In the genomic region with DNA sequence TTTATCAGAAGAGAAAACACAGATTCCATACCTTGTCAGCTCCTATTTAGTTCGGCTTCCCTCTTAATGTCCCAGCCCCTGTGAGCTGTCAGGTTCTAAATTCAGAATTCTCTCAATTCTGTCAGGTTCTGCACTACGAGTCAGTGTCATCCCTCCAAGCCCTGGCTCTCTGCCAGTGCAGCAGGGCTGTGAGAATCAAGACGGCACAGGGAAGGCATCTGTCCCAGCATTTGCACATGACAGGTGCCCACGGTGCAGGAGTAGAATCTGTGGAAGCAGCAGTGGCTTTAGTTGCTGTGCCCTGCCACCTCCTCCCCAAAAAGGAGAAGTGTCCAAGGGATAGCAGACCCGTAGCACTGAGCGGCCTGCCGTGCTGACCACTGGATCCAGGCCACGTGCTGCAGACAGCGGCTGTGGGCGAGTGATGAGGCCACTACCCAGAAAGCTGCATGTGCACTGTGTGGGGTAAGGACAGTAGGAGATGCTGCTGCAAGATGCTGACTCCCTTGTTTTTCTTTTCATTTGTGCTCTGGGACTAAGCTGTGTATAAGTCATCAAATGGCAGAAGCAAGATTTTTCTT, we compare ENCODE assay signal across 18 cellular contexts. TPM values are rescaled to one million over a fixed set of nuclear protein-coding genes. Genes with fewer than 3 reads are reported as not detected.
DNase-seq lines count a peak whose midpoint lies in the region; ATAC-seq, FAIRE-seq and TF ChIP-seq lines count a peak whose summit lies in the region.
"Had no signal": no experiment of that assay in that cellular context is flagged by ENCODE, and none has a peak within 500 bp of the region (broad histone marks: within the 10 kb centered on the region; RNA-seq: fewer than 3 reads in every experiment).

No MANE protein-coding gene starts in this region.

- no peak overlapping the region for H3K27ac Mint-ChIP-seq in naive thymus-derived CD4-positive, alpha-beta T cell
- H3K27ac Mint-ChIP-seq: CD4-positive, alpha-beta memory T cell had no signal

- H3K9me3 ChIP-seq in K562 (replicated peaks; ENCODE audit: control insufficient read depth, insufficient read depth, low read depth, low read length), result no peaks in the 10 kb centered on the region
- H3K9me3 ChIP-seq in naive thymus-derived CD4-positive, alpha-beta T cell (ENCODE audit: control insufficient read depth in 2 of 3, low read length in 3 of 3), result peaks cover 0 to 3% (median 0%) of the 10 kb centered on the region in 3 experiments

- in situ Hi-C loops in K562 (cut with MboI), result no loop called here

- intact Hi-C loops in K562 (cut with micrococcal nuclease), result no loop called here
- intact Hi-C loops in naive thymus-derived CD4-positive, alpha-beta T cell (cut with micrococcal nuclease), result no loop called here

- FAIRE-seq in GM12892 (lab: Jason Lieb, UNC) (no peak), K562 (lab: Jason Lieb, UNC) (no peak)
- FAIRE-seq: GM12878 had no signal

- H3K9me1 ChIP-seq in K562 (ENCODE audit: control insufficient read depth, insufficient read depth, low read length), result no peaks in the 10 kb centered on the region

- H3K27ac ChIP-seq in K562 (ENCODE audit: extremely low read depth, low read depth, low read length), result no peak overlapping the region
- H3K27ac ChIP-seq in naive thymus-derived CD4-positive, alpha-beta T cell (ENCODE audit: low read depth, low read length), result no peak overlapping the region
- H3K27ac ChIP-seq in foreskin keratinocyte, result no peak overlapping the region
- H3K27ac ChIP-seq: 22Rv1, RWPE1, SJSA1 had no signal

- POLR2A ChIA-PET in K562 (lab: Yijun Ruan, JAX), result no interaction called here
- POLR2A ChIA-PET in naive thymus-derived CD4-positive, alpha-beta T cell (lab: Charles Lee), result no interaction called here

- no peaks in the 10 kb centered on the region for H3K27me3 Mint-ChIP-seq in naive thymus-derived CD4-positive, alpha-beta T cell
- H3K27me3 Mint-ChIP-seq: CD4-positive, alpha-beta memory T cell had no signal

- peaks cover 54% of the 10 kb centered on the region; the same call in 2 of the 3 replicates for H3K36me3 ChIP-seq in K562 (ENCODE audit: control insufficient read depth, insufficient read depth, low read length)
- H3K36me3 ChIP-seq in naive thymus-derived CD4-positive, alpha-beta T cell (ENCODE audit: control insufficient read depth in 2 of 3, insufficient read depth in 3 of 3, low read length in 3 of 3), result peaks cover 0 to 14% (median 0%) of the 10 kb centered on the region in 3 experiments

- WGBS in K562 (ENCODE audit: insufficient coverage, low coverage, missing lambda C conversion rate), result 71% methylated on average over 3 of the region's 10 CpGs

- H3K4me1 Mint-ChIP-seq in naive thymus-derived CD4-positive, alpha-beta T cell, result no peaks in the 10 kb centered on the region
- H3K4me1 Mint-ChIP-seq: CD4-positive, alpha-beta memory T cell had no signal

- no peaks in the 10 kb centered on the region for H3K79me2 ChIP-seq in K562 (ENCODE audit: control insufficient read depth, insufficient read depth, low read length)

- H3K4me3 ChIP-seq in K562, result no peak overlapping the region
- no peak overlapping the region for H3K4me3 ChIP-seq in naive thymus-derived CD4-positive, alpha-beta T cell (ENCODE audit: low read length)
- H3K4me3 ChIP-seq: GM12878, SJSA1 had no signal

- CTCF ChIA-PET in K562 (lab: Yijun Ruan, JAX; ENCODE audit: low intra/inter-chr PET ratio), result no interaction called here
- CTCF ChIA-PET in naive thymus-derived CD4-positive, alpha-beta T cell (lab: Charles Lee), result no interaction called here

- no peak overlapping the region for H3K9ac ChIP-seq in K562 (ENCODE audit: insufficient read depth in 1 of 2, low read depth in 2 of 2, low read length in 2 of 2)

- H3K4me2 ChIP-seq in K562 (ENCODE audit: insufficient read depth, low read length), result no peak overlapping the region

- H3K4me1 ChIP-seq in K562 (replicated peaks in 1 of 2; ENCODE audit: control insufficient read depth in 2 of 2, insufficient read depth in 2 of 2, low read length in 2 of 2) (no peaks in the 10 kb centered on the region; a peak in 1 of 5 replicates), foreskin keratinocyte (no peaks in the 10 kb centered on the region)
- no peaks in the 10 kb centered on the region for H3K4me1 ChIP-seq in naive thymus-derived CD4-positive, alpha-beta T cell (ENCODE audit: control insufficient read depth in 2 of 2, insufficient read depth in 2 of 2, low read length in 2 of 2)
- H3K4me1 ChIP-seq: SJSA1 had no signal

- no peak for TF ChIP-seq RAD21 in K562 (CRISPR knock-in tag; conservative IDR thresholded peaks at IDR 0.05 in 1 of 2, IDR thresholded peaks at IDR 0.05 in 1 of 2)

- peaks cover 15 to 62% (median 24%) of the 10 kb centered on the region in 5 donors for H3K36me3 Mint-ChIP-seq in naive thymus-derived CD4-positive, alpha-beta T cell

- H3K9me3 Mint-ChIP-seq in naive thymus-derived CD4-positive, alpha-beta T cell, result peaks cover 3 to 16% (median 12%) of the 10 kb centered on the region in 11 donors

- no peaks in the 10 kb centered on the region for H4K20me1 ChIP-seq in K562 (replicated peaks; ENCODE audit: control insufficient read depth, insufficient read depth, low read length)

- TF ChIP-seq EP300 in K562 (IDR thresholded peaks at IDR 0.05; ENCODE audit: low read length), result no peak

- ATAC-seq in K562 (no peak), GM18505 (IDR thresholded peaks at IDR 0.05; ENCODE audit: unreplicated experiment) (no peak), foreskin keratinocyte (no peak)
- no peak for ATAC-seq in naive thymus-derived CD4-positive, alpha-beta T cell
- ATAC-seq: GM12878 had no signal

- TF ChIP-seq POLR2A in GM12892 (IDR thresholded peaks at IDR 0.05; ENCODE audit: low read depth, low read length) (0 out of 2 replicates have a peak, but pooled peaks have one; percentile 17), K562 (conservative IDR thresholded peaks at IDR 0.05) (no peak), GM18505 (IDR thresholded peaks at IDR 0.05; ENCODE audit: borderline replicate concordance, extremely low read depth, insufficient read depth, insufficient read length) (no peak)

- no peaks in the 10 kb centered on the region for H3K27me3 ChIP-seq in K562 (ENCODE audit: control insufficient read depth in 2 of 2, insufficient read depth in 2 of 2, low read length in 2 of 2)
- no peaks in the 10 kb centered on the region for H3K27me3 ChIP-seq in naive thymus-derived CD4-positive, alpha-beta T cell (ENCODE audit: control insufficient read depth in 2 of 2, insufficient read depth in 2 of 2, low read length in 2 of 2)
- H3K27me3 ChIP-seq in foreskin keratinocyte, result no peaks in the 10 kb centered on the region
- H3K27me3 ChIP-seq: SJSA1 had no signal

- no peak overlapping the region for H3K4me3 Mint-ChIP-seq in naive thymus-derived CD4-positive, alpha-beta T cell
- H3K4me3 Mint-ChIP-seq: CD4-positive, alpha-beta memory T cell had no signal

- BruUV-seq in K562 (replicated peaks; lab: Mats Ljungman, UMichigan), result no TSS peak

- H2AFZ ChIP-seq in K562 (ENCODE audit: low read depth, low read length), result no peak overlapping the region

- DNase-seq in DMS 273 (lab: John Stamatoyannopoulos, UW; ENCODE audit: unreplicated experiment) (peak; percentile 66), DMS 273 treated with DMSO at 0.1 percent for 48 hours (lab: John Stamatoyannopoulos, UW) (no peak), GM12892 (ENCODE audit: insufficient read length) (no peak), K562 (ENCODE audit: extremely low read depth in 1 of 4, low spot score in 3 of 4) (no peak), myocyte (ENCODE audit: low read depth) (peak; percentile 83), foreskin keratinocyte (no peak)
- DNase-seq in naive thymus-derived CD4-positive, alpha-beta T cell, result no peak
- DNase-seq: CD4-positive, alpha-beta memory T cell; DND-41; GDM1; GOT3; NCI-H1417 treated with DMSO at 0.1 percent for 48 hours; NCI-H2081 had no signal

- TF ChIP-seq CTCF in K562 (IDR thresholded peaks at IDR 0.05 in 2 of 3, conservative IDR thresholded peaks at IDR 0.05 in 1 of 3; ENCODE audit: insufficient read depth in 2 of 3, low read depth in 1 of 3, low read length in 3 of 3) (no peak), foreskin keratinocyte (conservative IDR thresholded peaks at IDR 0.05) (no peak)

RNA-seq across cellular contexts. Expression of a gene that starts 12.8 kb away (rescaled TPM):
- polyA plus RNA-seq in GM12892 (2012; ENCODE audit: missing spikeins), result 33.5 TPM
- total RNA-seq in K562 (2011; cell fraction: chromatin; rRNA removed; ENCODE audit: low replicate concordance), result 107 and 110 TPM in 2 replicates
- 70.8 and 75.5 TPM in 2 replicates for total RNA-seq in K562 (2011; cell fraction: nucleolus; rRNA removed)
- 104 and 112 TPM in 2 replicates for total RNA-seq in K562 (2011; cell fraction: nucleoplasm; rRNA removed)
- total RNA-seq in K562 (2014; rRNA removed) (36.7 and 38.9 TPM in 2 replicates), K562 (2014; rRNA removed; fragmentation: Illumina TruSeq; extraction: Trizol) (21.1 and 24.5 TPM in 2 replicates), K562 (2015; rRNA removed; fragmentation: Illumina TruSeq; extraction: Trizol) (25.8 and 26.7 TPM in 2 replicates), K562 (2021) (28.4 and 28.8 TPM in 2 replicates), myocyte (26.7 and 27.1 TPM in 2 replicates), foreskin keratinocyte (28.8 and 31.2 TPM in 2 replicates)
- polyA plus RNA-seq in K562 (2011; rRNA removed) (24.7 and 28.7 TPM in 2 replicates), K562 (2014; fragmentation: Illumina TruSeq; extraction: Trizol) (26.0 and 28.2 TPM in 2 replicates), K562 (2014; fragmentation: Nextera tagmentation; extraction: Ambion mirVana) (1 to 10 TPM; 3.4 to 4.8 TPM), K562 (2014; rRNA removed) (36.1 and 41.9 TPM in 2 replicates), foreskin keratinocyte (33.1 and 35.5 TPM in 2 replicates)
- polyA plus RNA-seq in K562 (2011; cell fraction: cytosol; rRNA removed), result 17.9 and 18.9 TPM in 2 replicates
- polyA plus RNA-seq in K562 (2011; cell fraction: nucleus; rRNA removed), result 66.2 and 70.5 TPM in 2 replicates
- 17.3 and 24.4 TPM in 2 replicates for polyA plus RNA-seq in K562 (2012)
- 25.6 and 29.4 TPM in 2 replicates for polyA minus RNA-seq in K562 (2011; rRNA and poly(A)+ RNA removed)
- polyA minus RNA-seq in K562 (2011; cell fraction: cytosol; rRNA and poly(A)+ RNA removed), result 6.5 and 7.3 TPM in 2 replicates
- polyA minus RNA-seq in K562 (2011; cell fraction: nucleus; rRNA and poly(A)+ RNA removed), result 46.0 and 59.9 TPM in 2 replicates
- polyA plus RNA-seq in myocyte (2012), result 18.4 TPM
- total RNA-seq in naive thymus-derived CD4-positive, alpha-beta T cell, result 10 to 100 TPM; 17.6 to 23.5 (median 21.7) TPM
- polyA plus RNA-seq in naive thymus-derived CD4-positive, alpha-beta T cell, result 10 to 100 TPM; 14.6 to 15.7 TPM

RNA-seq across cellular contexts. Expression of a gene that starts 58.7 kb away (rescaled TPM):
- 82.7 TPM for polyA plus RNA-seq in GM12892 (2012; ENCODE audit: missing spikeins)
- total RNA-seq in K562 (2011; cell fraction: chromatin; rRNA removed; ENCODE audit: low replicate concordance), result 25.7 and 39.5 TPM in 2 replicates
- 17.0 and 20.5 TPM in 2 replicates for total RNA-seq in K562 (2011; cell fraction: nucleolus; rRNA removed)
- total RNA-seq in K562 (2011; cell fraction: nucleoplasm; rRNA removed), result 29.1 and 53.2 TPM in 2 replicates
- total RNA-seq in K562 (2014; rRNA removed) (68.7 and 78.9 TPM in 2 replicates), K562 (2014; rRNA removed; fragmentation: Illumina TruSeq; extraction: Trizol) (85.5 and 87.5 TPM in 2 replicates), K562 (2015; rRNA removed; fragmentation: Illumina TruSeq; extraction: Trizol) (86.1 and 98.0 TPM in 2 replicates), K562 (2021) (132 and 139 TPM in 2 replicates), myocyte (42.4 and 52.4 TPM in 2 replicates), foreskin keratinocyte (124 and 135 TPM in 2 replicates)
- polyA plus RNA-seq in K562 (2011; rRNA removed) (105 and 124 TPM in 2 replicates), K562 (2014; fragmentation: Illumina TruSeq; extraction: Trizol) (46.5 and 49.6 TPM in 2 replicates), K562 (2014; fragmentation: Nextera tagmentation; extraction: Ambion mirVana) (10 to 100 TPM; 27.0 to 51.2 TPM), K562 (2014; rRNA removed) (92.3 and 98.7 TPM in 2 replicates), foreskin keratinocyte (187 and 200 TPM in 2 replicates)
- polyA plus RNA-seq in K562 (2011; cell fraction: cytosol; rRNA removed), result 110 and 120 TPM in 2 replicates
- 47.8 and 53.9 TPM in 2 replicates for polyA plus RNA-seq in K562 (2011; cell fraction: nucleus; rRNA removed)
- 78.8 and 97.0 TPM in 2 replicates for polyA plus RNA-seq in K562 (2012)
- 41.9 and 67.5 TPM in 2 replicates for polyA minus RNA-seq in K562 (2011; rRNA and poly(A)+ RNA removed)
- polyA minus RNA-seq in K562 (2011; cell fraction: cytosol; rRNA and poly(A)+ RNA removed), result 50.7 and 54.0 TPM in 2 replicates
- 5.0 and 14.0 TPM in 2 replicates for polyA minus RNA-seq in K562 (2011; cell fraction: nucleus; rRNA and poly(A)+ RNA removed)
- 172 TPM for polyA plus RNA-seq in myocyte (2012)
- total RNA-seq in naive thymus-derived CD4-positive, alpha-beta T cell, result 100 to 1,000 TPM in 1 of 5 experiments, 10 to 100 TPM in 4; 56.9 to 107 (median 69.7) TPM
- 100 to 1,000 TPM; 165 to 205 TPM for polyA plus RNA-seq in naive thymus-derived CD4-positive, alpha-beta T cell

Comparison
In these comparisons a context has a peak if more than half of its experiments do, and no peak if none do; other contexts are left out.
1. DNase-seq: peak in DMS 273 (single experiment) and myocyte (single experiment); none in DMS 273 treated with DMSO at 0.1 percent for 48 hours (single experiment), GM12892 (single experiment), K562 (0 of 4), naive thymus-derived CD4-positive, alpha-beta T cell (0 of 9) and foreskin keratinocyte (0 of 2).